In genomic region chr14:80080601-80081000, GRCh38 we compare ENCODE assay signal across 23 cellular contexts.
"Had no signal": no experiment of that assay in that cellular context is flagged by ENCODE, and none has a peak within 500 bp of the region (broad histone marks: within the 10 kb centered on the region; RNA-seq: fewer than 3 reads in every experiment).

No MANE protein-coding gene starts in this region.

- DNase-seq: activated CD4-positive, alpha-beta memory T cell treated with anti-CD3 and anti-CD28 coated beads for 36 hours; activated CD4-positive, alpha-beta T cell treated with anti-CD3 and anti-CD28 coated beads for 36 hours; activated CD4-positive, alpha-beta T cell treated with anti-CD3 and anti-CD28 coated beads, Interleukin-2, amount 10 ng/mL, durations not matched to agents 24 days and 14 days; activated CD4-positive, CD25-positive, alpha-beta regulatory T cell; activated CD4-positive, CD25-positive, alpha-beta regulatory T cell treated with anti-CD3 and anti-CD28 coated beads, Interleukin-2, amount 50 U/mL, for 72 hours; activated CD8-positive, alpha-beta memory T cell treated with anti-CD3 and anti-CD28 coated beads, Interleukin-2, amount 10 ng/mL, durations not matched to agents 7 days and 5 days; activated CD8-positive, alpha-beta memory T cell treated with anti-CD3 and anti-CD28 coated beads, Interleukin-2, amount 50 U/mL, for 4 hours; activated CD8-positive, alpha-beta T cell treated with anti-CD3 and anti-CD28 coated beads, Interleukin-2, amount 10 ng/mL, durations not matched to agents 7 days and 5 days; activated gamma-delta T cell; activated naive CD4-positive, alpha-beta T cell treated with anti-CD3 and anti-CD28 coated beads, Interleukin-2, amount 50 U/mL, for 16 hours; activated naive CD4-positive, alpha-beta T cell treated with Interleukin-2 at 50 U/mL for 16 hours; activated T-cell treated with anti-CD3 and anti-CD28 coated beads, Interleukin-2, amount 50 U/mL, for 1 hour; activated T-cell treated with anti-CD3 and anti-CD28 coated beads, Interleukin-2, amount 50 U/mL, for 48 hours; aorta; body of pancreas; cerebellar nuclear complex; colonic mucosa; effector CD8-positive, alpha-beta T cell; esophagus squamous epithelium; foreskin melanocyte; T-helper 2 cell had no signal

- H3K27ac ChIP-seq: body of pancreas, colonic mucosa, epithelial cell of prostate, esophagus squamous epithelium, gastroesophageal sphincter had no signal

- H3K27me3 ChIP-seq: body of pancreas, colonic mucosa, esophagus squamous epithelium, gastroesophageal sphincter had no signal

- H3K4me3 ChIP-seq: body of pancreas, colonic mucosa, esophagus squamous epithelium, gastroesophageal sphincter had no signal

- H3K9me3 ChIP-seq: body of pancreas, colonic mucosa, esophagus squamous epithelium, gastroesophageal sphincter had no signal

- ATAC-seq: activated CD4-positive, alpha-beta T cell treated with anti-CD3 and anti-CD28 coated beads for 36 hours; activated CD8-positive, alpha-beta memory T cell treated with anti-CD3 and anti-CD28 coated beads, Interleukin-2, amount 10 ng/mL, durations not matched to agents 7 days and 5 days; activated CD8-positive, alpha-beta T cell treated with anti-CD3 and anti-CD28 coated beads, Interleukin-2, amount 10 ng/mL, durations not matched to agents 7 days and 5 days; body of pancreas; gastroesophageal sphincter had no signal

- H3K4me1 ChIP-seq: body of pancreas, colonic mucosa, gastroesophageal sphincter had no signal

- H3K36me3 ChIP-seq: colonic mucosa, esophagus squamous epithelium, gastroesophageal sphincter had no signal
